In genomic region chr20:41046716-41047115, GRCh38 we compare ENCODE assay signal across 9 cellular contexts. TPM values are rescaled to one million over a fixed set of nuclear protein-coding genes. Genes with fewer than 3 reads are reported as not detected.
DNase-seq lines count a peak whose midpoint lies in the region; ATAC-seq and TF ChIP-seq lines count a peak whose summit lies in the region.
"Had no signal": no experiment of that assay in that cellular context is flagged by ENCODE, and none has a peak within 500 bp of the region (broad histone marks: within the 10 kb centered on the region; RNA-seq: fewer than 3 reads in every experiment).

No MANE protein-coding gene starts in this region.

- CTCF ChIA-PET in activated B cell treated with CpG ODN at 0.5 μM for 24 hours (lab: Charles Lee): interaction anchor here (1.4 to 5.6 kb wide), 4 partner anchors 15 to 78 kb away, joined by 4 to 39 read pairs (median 4); no protein-coding TSS in a partner anchor

- no peak overlapping the region for H3K4me3 Mint-ChIP-seq in activated B cell treated with CpG ODN at 0.5 μM for 24 hours
- H3K4me3 Mint-ChIP-seq: mesothelial cell of epicardium had no signal

- H3K27ac Mint-ChIP-seq in activated B cell treated with CpG ODN at 0.5 μM for 24 hours: peak overlapping the region; percentile 37
- H3K27ac Mint-ChIP-seq: mesothelial cell of epicardium had no signal

- POLR2A ChIA-PET in activated B cell treated with CpG ODN at 0.5 μM for 24 hours (lab: Charles Lee): interaction anchor here (1.6 to 2.8 kb wide), 2 partner anchors 17 to 56 kb away, joined by 6 to 14 read pairs; partner anchors contain the start of gene TOP1

- TF ChIP-seq CTCF in activated B cell treated with CpG ODN at 0.5 μM for 24 hours (IDR thresholded peaks at IDR 0.05): no peak

- peaks cover 81% of the 10 kb centered on the region for H3K4me1 Mint-ChIP-seq in activated B cell treated with CpG ODN at 0.5 μM for 24 hours

- H3K36me3 Mint-ChIP-seq in activated B cell treated with CpG ODN at 0.5 μM for 24 hours (ENCODE audit: low read depth): peaks cover 1% of the 10 kb centered on the region
- H3K36me3 Mint-ChIP-seq: mesothelial cell of epicardium had no signal

- peak; percentile 17 for DNase-seq in stimulated activated CD4-positive, alpha-beta T cell treated with anti-CD3 and anti-CD28 coated beads, Interleukin-4, amount 100 ng/mL, for 24 hours
- no peak for DNase-seq in stimulated activated CD4-positive, alpha-beta T cell treated with anti-CD3 and anti-CD28 coated beads, Interleukin-12 subunit alpha, Interleukin-12 subunit beta, amount 100 ng/mL, for 4 hours
- DNase-seq in activated B cell treated with CpG ODN at 0.5 μM for 24 hours (no peak), iris pigment epithelial cell (ENCODE audit: low read depth) (peak; percentile 59), NCI-H524 treated with DMSO at 0.1 percent for 48 hours (lab: John Stamatoyannopoulos, UW) (no peak)

- H3K9me3 Mint-ChIP-seq in activated B cell treated with CpG ODN at 0.5 μM for 24 hours: no peaks in the 10 kb centered on the region
- H3K9me3 Mint-ChIP-seq: mesothelial cell of epicardium had no signal

- intact Hi-C loops in activated B cell treated with CpG ODN at 0.5 μM for 24 hours (cut with micrococcal nuclease): loop anchor here (10.0 kb wide), 1 partner anchor 568 kb away; the partner anchor contains the start of gene CHD6

- no peak for ATAC-seq in activated B cell treated with CpG ODN at 0.5 μM for 24 hours (ENCODE audit: low read depth)
- no peak for ATAC-seq in HG02885 (IDR thresholded peaks at IDR 0.05; ENCODE audit: poor library complexity, unreplicated experiment)
- ATAC-seq in GM21717 (IDR thresholded peaks at IDR 0.05; ENCODE audit: unreplicated experiment): no peak
- no peak for ATAC-seq in GM21737 (IDR thresholded peaks at IDR 0.05; ENCODE audit: unreplicated experiment)

- H3K27me3 Mint-ChIP-seq in activated B cell treated with CpG ODN at 0.5 μM for 24 hours: no peaks in the 10 kb centered on the region

RNA-seq across cellular contexts. Expression of gene TOP1, which starts 18.1 kb away (rescaled TPM):
- total RNA-seq in activated B cell treated with CpG ODN at 0.5 μM for 24 hours: 62.7 and 63.3 TPM in 2 replicates

Comparison
In these comparisons a context has a peak if more than half of its experiments do, and no peak if none do; other contexts are left out.
1. DNase-seq: peak in stimulated activated CD4-positive, alpha-beta T cell treated with anti-CD3 and anti-CD28 coated beads, Interleukin-4, amount 100 ng/mL, for 24 hours (single experiment) and iris pigment epithelial cell (single experiment); none in stimulated activated CD4-positive, alpha-beta T cell treated with anti-CD3 and anti-CD28 coated beads, Interleukin-12 subunit alpha, Interleukin-12 subunit beta, amount 100 ng/mL, for 4 hours (single experiment), activated B cell treated with CpG ODN at 0.5 μM for 24 hours (single experiment) and NCI-H524 treated with DMSO at 0.1 percent for 48 hours (single experiment).